In the genomic region with DNA sequence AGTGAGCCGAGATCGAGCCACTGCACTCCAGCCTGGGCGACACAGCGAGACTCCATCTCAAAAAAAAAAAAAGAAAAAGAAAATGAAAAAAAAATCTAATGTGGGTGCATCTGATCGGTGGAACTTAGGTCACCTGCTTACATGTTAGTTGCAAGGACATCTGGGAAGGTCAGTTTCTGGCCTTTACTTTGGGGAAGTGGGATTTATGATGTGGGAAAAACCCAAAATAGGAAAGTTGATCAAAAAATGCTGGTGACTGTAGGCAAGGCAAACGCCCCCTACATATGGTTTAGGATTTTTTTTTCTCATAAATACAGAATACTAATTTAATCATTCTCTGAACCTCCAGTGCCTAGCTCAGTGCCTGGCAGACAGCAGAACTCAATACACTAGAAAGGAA, we compare ENCODE assay signal across 21 cellular contexts.
DNase-seq lines count a peak whose midpoint lies in the region; ATAC-seq and TF ChIP-seq lines count a peak whose summit lies in the region.
"Had no signal": no experiment of that assay in that cellular context is flagged by ENCODE, and none has a peak within 500 bp of the region (broad histone marks: within the 10 kb centered on the region; RNA-seq: fewer than 3 reads in every experiment).

No MANE protein-coding gene starts in this region.

- H3K27me3 Mint-ChIP-seq in CD4-positive, CD25-positive, alpha-beta regulatory T cell: no peaks in the 10 kb centered on the region
- H3K27me3 Mint-ChIP-seq in IgD-negative memory B cell: no peaks in the 10 kb centered on the region
- no peaks in the 10 kb centered on the region for H3K27me3 Mint-ChIP-seq in effector memory CD8-positive, alpha-beta T cell
- H3K27me3 Mint-ChIP-seq: activated CD8-positive, alpha-beta memory T cell treated with anti-CD3 and anti-CD28 coated beads, Interleukin-2, amount 10 ng/mL, durations not matched to agents 7 days and 5 days had no signal

- 84 to 91% (median 91%) methylated on average over 6 of the region's 6 CpGs for WGBS in psoas muscle, 3 donors

- no peak for DNase-seq in CD4-positive, CD25-positive, alpha-beta regulatory T cell
- DNase-seq in effector memory CD8-positive, alpha-beta T cell: no peak
- no peak for DNase-seq in psoas muscle
- DNase-seq in left ventricle myocardium inferior: no peak
- no peak for DNase-seq in NCI-H1930 (lab: John Stamatoyannopoulos, UW)
- DNase-seq: activated CD4-positive, alpha-beta T cell treated with anti-CD3 and anti-CD28 coated beads for 4 hours; activated CD8-positive, alpha-beta memory T cell treated with anti-CD3 and anti-CD28 coated beads, Interleukin-2, amount 10 ng/mL, durations not matched to agents 7 days and 5 days; dermis blood vessel endothelial cell; DMS 273 treated with DMSO at 0.1 percent for 48 hours; foreskin keratinocyte; GDM1; H7; hippocampal formation; islet precursor cell; NCI-H187; NCI-H226 had no signal

- peaks cover 17% of the 10 kb centered on the region for H3K4me1 ChIP-seq in CD4-positive, CD25-positive, alpha-beta regulatory T cell (ENCODE audit: control insufficient read depth, insufficient read depth, low read length, poor library complexity, severe bottlenecking)
- H3K4me1 ChIP-seq in psoas muscle (peaks cover 33% of the 10 kb centered on the region), left ventricle myocardium inferior (peaks cover 28% of the 10 kb centered on the region)

- peaks cover 0 to 29% (median 16%) of the 10 kb centered on the region in 4 donors for H3K4me1 Mint-ChIP-seq in CD4-positive, CD25-positive, alpha-beta regulatory T cell
- peaks cover 32 to 36% (median 34%) of the 10 kb centered on the region in 3 donors for H3K4me1 Mint-ChIP-seq in IgD-negative memory B cell
- peaks cover 13 to 18% of the 10 kb centered on the region in 2 donors for H3K4me1 Mint-ChIP-seq in effector memory CD8-positive, alpha-beta T cell (ENCODE audit: low read depth in 2 of 2)

- intact Hi-C loops in psoas muscle (cut with DNase I) (loop anchor here in 1 of 2 donors (5.0 kb wide), 1 partner anchor 48 kb away; no protein-coding TSS in a partner anchor), left ventricle myocardium inferior (cut with micrococcal nuclease) (no loop called here)

- H3K36me3 Mint-ChIP-seq in CD4-positive, CD25-positive, alpha-beta regulatory T cell: no peaks in the 10 kb centered on the region
- H3K36me3 Mint-ChIP-seq in IgD-negative memory B cell: peaks cover 3% of the 10 kb centered on the region
- peaks cover 14% of the 10 kb centered on the region for H3K36me3 Mint-ChIP-seq in effector memory CD8-positive, alpha-beta T cell (ENCODE audit: insufficient read depth)
- H3K36me3 Mint-ChIP-seq: activated CD8-positive, alpha-beta memory T cell treated with anti-CD3 and anti-CD28 coated beads, Interleukin-2, amount 10 ng/mL, durations not matched to agents 7 days and 5 days had no signal

- ATAC-seq in CD4-positive, CD25-positive, alpha-beta regulatory T cell (ENCODE audit: low read depth in 2 of 2): no peak
- no peak for ATAC-seq in effector memory CD8-positive, alpha-beta T cell (replicated peaks)
- no peak for ATAC-seq in psoas muscle
- no peak for ATAC-seq in HG02623 (IDR thresholded peaks at IDR 0.05; ENCODE audit: unreplicated experiment)
- ATAC-seq: activated CD8-positive, alpha-beta memory T cell treated with anti-CD3 and anti-CD28 coated beads, Interleukin-2, amount 10 ng/mL, durations not matched to agents 7 days and 5 days; foreskin keratinocyte; SK-N-SH treated with all-trans-retinoic acid at 6 μM for 48 hours had no signal

- H3K9me3 Mint-ChIP-seq in CD4-positive, CD25-positive, alpha-beta regulatory T cell: no peaks in the 10 kb centered on the region
- H3K9me3 Mint-ChIP-seq in IgD-negative memory B cell: no peaks in the 10 kb centered on the region
- no peaks in the 10 kb centered on the region for H3K9me3 Mint-ChIP-seq in effector memory CD8-positive, alpha-beta T cell

- H3K9me3 ChIP-seq in CD4-positive, CD25-positive, alpha-beta regulatory T cell (ENCODE audit: control insufficient read depth in 2 of 2, low read length in 2 of 2): no peaks in the 10 kb centered on the region
- no peaks in the 10 kb centered on the region for H3K9me3 ChIP-seq in psoas muscle
- no peaks in the 10 kb centered on the region for H3K9me3 ChIP-seq in left ventricle myocardium inferior (replicated peaks)
- H3K9me3 ChIP-seq: thoracic aorta had no signal

- peak overlapping the region in 3 of 4 donors; percentile 11 to 43 (median 26) for H3K4me3 Mint-ChIP-seq in CD4-positive, CD25-positive, alpha-beta regulatory T cell
- peak overlapping the region in 3 of 4 donors; percentile 43 to 87 (median 70) for H3K4me3 Mint-ChIP-seq in IgD-negative memory B cell
- H3K4me3 Mint-ChIP-seq in effector memory CD8-positive, alpha-beta T cell: no peak overlapping the region
- H3K4me3 Mint-ChIP-seq: activated CD8-positive, alpha-beta memory T cell treated with anti-CD3 and anti-CD28 coated beads, Interleukin-2, amount 10 ng/mL, durations not matched to agents 7 days and 5 days had no signal

- H3K36me3 ChIP-seq in CD4-positive, CD25-positive, alpha-beta regulatory T cell (ENCODE audit: control insufficient read depth, insufficient read depth, low read length): no peaks in the 10 kb centered on the region
- H3K36me3 ChIP-seq in psoas muscle (ENCODE audit: insufficient read depth in 1 of 2, low read depth in 1 of 2) (no peaks in the 10 kb centered on the region), left ventricle myocardium inferior (no peaks in the 10 kb centered on the region)
- H3K36me3 ChIP-seq: thoracic aorta had no signal

- H3K4me3 ChIP-seq in CD4-positive, CD25-positive, alpha-beta regulatory T cell (ENCODE audit: low read depth, low read length): no peak overlapping the region
- H3K4me3 ChIP-seq in psoas muscle (no peak overlapping the region), left ventricle myocardium inferior (no peak overlapping the region)
- H3K4me3 ChIP-seq: lung, thoracic aorta had no signal

- peak overlapping the region in 1 of 3 donors; percentile 58 for H3K27ac Mint-ChIP-seq in CD4-positive, CD25-positive, alpha-beta regulatory T cell
- H3K27ac Mint-ChIP-seq in IgD-negative memory B cell: peak overlapping the region; percentile 87 to 99 (median 99)
- peak overlapping the region; percentile 97 to 98 for H3K27ac Mint-ChIP-seq in effector memory CD8-positive, alpha-beta T cell
- H3K27ac Mint-ChIP-seq: activated CD8-positive, alpha-beta memory T cell treated with anti-CD3 and anti-CD28 coated beads, Interleukin-2, amount 10 ng/mL, durations not matched to agents 7 days and 5 days had no signal

- TF ChIP-seq CTCF in psoas muscle (IDR thresholded peaks at IDR 0.05): no peak
- TF ChIP-seq CTCF in left ventricle myocardium inferior (IDR thresholded peaks at IDR 0.05; ENCODE audit: borderline replicate concordance): no peak

- no peak overlapping the region for H3K27ac ChIP-seq in CD4-positive, CD25-positive, alpha-beta regulatory T cell (ENCODE audit: insufficient read depth, low read length, poor library complexity, severe bottlenecking)
- H3K27ac ChIP-seq in psoas muscle: peak overlapping the region; percentile 95
- no peak overlapping the region for H3K27ac ChIP-seq in left ventricle myocardium inferior (replicated peaks)
- H3K27ac ChIP-seq: foreskin keratinocyte, thoracic aorta had no signal

- no peaks in the 10 kb centered on the region for H3K27me3 ChIP-seq in CD4-positive, CD25-positive, alpha-beta regulatory T cell (ENCODE audit: control insufficient read depth, insufficient read depth, low read length)
- H3K27me3 ChIP-seq in psoas muscle (ENCODE audit: insufficient read depth in 3 of 3, low read length in 2 of 3) (no peaks in the 10 kb centered on the region), left ventricle myocardium inferior (ENCODE audit: low read depth) (no peaks in the 10 kb centered on the region)
- H3K27me3 ChIP-seq: foreskin keratinocyte had no signal

Comparison
In these comparisons a context has a peak if more than half of its experiments do, and no peak if none do; other contexts are left out.
1. H3K4me3 Mint-ChIP-seq: peak in CD4-positive, CD25-positive, alpha-beta regulatory T cell (3 of 4) and IgD-negative memory B cell (3 of 4); none in effector memory CD8-positive, alpha-beta T cell (0 of 2).